ENCODE assay signal across 14 cellular contexts in the genomic region with DNA sequence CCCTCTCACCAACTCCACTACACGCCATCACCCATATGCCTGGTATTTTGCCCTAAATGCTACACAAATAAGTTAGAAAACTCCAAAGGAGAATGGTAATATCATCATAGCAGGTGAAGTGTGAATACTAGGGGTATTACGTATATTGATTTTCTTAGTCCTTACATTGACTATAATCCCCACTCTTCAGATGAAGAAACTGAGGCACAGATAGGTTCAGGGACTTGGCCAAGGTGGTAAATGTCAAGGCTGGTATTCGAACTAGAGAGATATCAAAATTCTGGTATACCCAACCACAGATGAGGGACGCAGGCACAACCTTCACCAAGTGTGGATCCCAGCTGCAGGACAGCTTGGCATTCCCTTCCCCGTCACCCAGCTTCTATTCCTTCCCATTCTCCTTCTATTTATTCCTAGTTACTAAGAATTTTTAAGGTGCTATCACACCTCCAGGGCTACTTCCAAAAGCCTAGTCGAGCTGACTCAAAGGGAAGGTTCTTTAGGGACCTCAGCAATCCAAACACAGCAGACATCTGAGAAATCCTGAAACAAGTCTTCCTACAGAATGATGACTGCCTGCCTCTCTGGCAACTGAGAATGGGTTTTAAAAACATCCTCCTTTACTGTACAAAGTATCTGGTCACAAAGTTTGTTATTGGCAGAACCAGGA. TPM values are rescaled to one million over a fixed set of nuclear protein-coding genes. Genes with fewer than 3 reads are reported as not detected.
DNase-seq lines count a peak whose midpoint lies in the region; ATAC-seq, FAIRE-seq and TF ChIP-seq lines count a peak whose summit lies in the region.
"Had no signal": no experiment of that assay in that cellular context is flagged by ENCODE, and none has a peak within 500 bp of the region (broad histone marks: within the 10 kb centered on the region; RNA-seq: fewer than 3 reads in every experiment).

No MANE protein-coding gene starts in this region.

- peaks cover 0 to 23% (median 0%) of the 10 kb centered on the region in 11 experiments; a peak in 5 of 22 replicates for H3K36me3 ChIP-seq in BLaER1 treated with 17β-estradiol and CSF1 and Interleukin-3, amounts not matched to agents 10 nM and 100 nM
- H3K36me3 ChIP-seq in neuronal stem cell (replicated peaks in 1 of 2; ENCODE audit: control insufficient read depth in 2 of 2, insufficient read depth in 2 of 2, low read length in 2 of 2), result no peaks in the 10 kb centered on the region
- H3K36me3 ChIP-seq: BLaER1, right atrium auricular region, upper lobe of right lung had no signal

- intact Hi-C loops in Calu3 (cut with micrococcal nuclease; ENCODE audit: unreplicated experiment), result loop anchor here (2.0 kb wide), 1 partner anchor 24 kb away; no protein-coding TSS in a partner anchor
- intact Hi-C loops in activated T-helper 1 cell treated with anti-CD3 and anti-CD28 coated beads, Interleukin-12 subunit alpha, Interleukin-12 subunit beta, Interleukin-2, Interleukin-4 antibody, amounts not matched to agents 30 ng/mL and 10 ng/mL and 1 ng/mL, durations not matched to agents 14 hours and 24 hours and 36 hours (cut with micrococcal nuclease), result no loop called here

- H3K4me1 Mint-ChIP-seq in Calu3 (ENCODE audit: low read depth, unreplicated experiment), result peaks cover 24% of the 10 kb centered on the region
- H3K4me1 Mint-ChIP-seq in activated T-helper 1 cell treated with anti-CD3 and anti-CD28 coated beads, Interleukin-12 subunit alpha, Interleukin-12 subunit beta, Interleukin-2, Interleukin-4 antibody, amounts not matched to agents 30 ng/mL and 10 ng/mL and 1 ng/mL, durations not matched to agents 14 hours and 24 hours and 36 hours (ENCODE audit: low read depth), result peaks cover 88% of the 10 kb centered on the region

- no peak overlapping the region for H3K18ac ChIP-seq in neuronal stem cell (ENCODE audit: low read length)

- peak overlapping the region in 5 of 11 experiments; percentile 21 to 63 (median 44); a peak in 8 of 22 replicates for H3K4me2 ChIP-seq in BLaER1 treated with 17β-estradiol and CSF1 and Interleukin-3, amounts not matched to agents 10 nM and 100 nM
- no peak overlapping the region for H3K4me2 ChIP-seq in neuronal stem cell (ENCODE audit: insufficient read depth, low read length, poor library complexity, severe bottlenecking)
- H3K4me2 ChIP-seq: BLaER1 had no signal

- H2BK12ac ChIP-seq in neuronal stem cell (ENCODE audit: low read length), result no peak overlapping the region

- no peak overlapping the region for H3K4ac ChIP-seq in neuronal stem cell (ENCODE audit: low read length)

- no peaks in the 10 kb centered on the region for H3K9me3 Mint-ChIP-seq in Calu3 (ENCODE audit: low read depth, unreplicated experiment)
- H3K9me3 Mint-ChIP-seq in activated T-helper 1 cell treated with anti-CD3 and anti-CD28 coated beads, Interleukin-12 subunit alpha, Interleukin-12 subunit beta, Interleukin-2, Interleukin-4 antibody, amounts not matched to agents 30 ng/mL and 10 ng/mL and 1 ng/mL, durations not matched to agents 14 hours and 24 hours and 36 hours, result no peaks in the 10 kb centered on the region
- H3K9me3 Mint-ChIP-seq: naive thymus-derived CD8-positive, alpha-beta T cell had no signal

- FAIRE-seq in RCC 7860 (lab: Jason Lieb, UNC), result no peak

- no peaks in the 10 kb centered on the region for H3K9me3 ChIP-seq in BLaER1 treated with 17β-estradiol and CSF1 and Interleukin-3, amounts not matched to agents 10 nM and 100 nM (replicated peaks in 1 of 11)
- H3K9me3 ChIP-seq in neuronal stem cell (replicated peaks in 1 of 2; ENCODE audit: control insufficient read depth in 2 of 2, insufficient read depth in 1 of 2, low read depth in 1 of 2, low read length in 2 of 2), result no peaks in the 10 kb centered on the region
- H3K9me3 ChIP-seq: BLaER1, right atrium auricular region, upper lobe of right lung had no signal

- no peaks in the 10 kb centered on the region for H3K27me3 Mint-ChIP-seq in Calu3 (ENCODE audit: unreplicated experiment)
- no peaks in the 10 kb centered on the region for H3K27me3 Mint-ChIP-seq in activated T-helper 1 cell treated with anti-CD3 and anti-CD28 coated beads, Interleukin-12 subunit alpha, Interleukin-12 subunit beta, Interleukin-2, Interleukin-4 antibody, amounts not matched to agents 30 ng/mL and 10 ng/mL and 1 ng/mL, durations not matched to agents 14 hours and 24 hours and 36 hours (ENCODE audit: insufficient read depth)
- H3K27me3 Mint-ChIP-seq: naive thymus-derived CD8-positive, alpha-beta T cell had no signal

- H2BK120ac ChIP-seq in neuronal stem cell (ENCODE audit: low read depth, low read length), result no peak overlapping the region

- H4K91ac ChIP-seq in neuronal stem cell (ENCODE audit: low read depth, low read length, poor library complexity), result no peak overlapping the region

- H2AK5ac ChIP-seq in neuronal stem cell (ENCODE audit: low read depth, low read length), result no peak overlapping the region

- no peak for TF ChIP-seq CTCF in Calu3 (IDR thresholded peaks at IDR 0.05; ENCODE audit: unreplicated experiment)

- no peak overlapping the region for H3K23ac ChIP-seq in neuronal stem cell (ENCODE audit: low read depth, low read length, poor library complexity)

- no peaks in the 10 kb centered on the region for H3K79me1 ChIP-seq in neuronal stem cell (ENCODE audit: low read depth, low read length)

- DNase-seq in Calu3, result no peak
- DNase-seq in activated T-helper 1 cell treated with anti-CD3 and anti-CD28 coated beads, Interleukin-12 subunit alpha, Interleukin-12 subunit beta, Interleukin-2, Interleukin-4 antibody, amounts not matched to agents 30 ng/mL and 10 ng/mL and 1 ng/mL, durations not matched to agents 14 hours and 24 hours and 36 hours (ENCODE audit: low spot score), result no peak
- no peak for DNase-seq in neuronal stem cell (ENCODE audit: low spot score)
- no peak for DNase-seq in stimulated activated naive CD4-positive, alpha-beta T cell (lab: John Stamatoyannopoulos, UW)
- DNase-seq in RCC 7860 (ENCODE audit: low spot score), result no peak
- DNase-seq: activated effector memory CD4-positive, alpha-beta T cell treated with anti-CD3 and anti-CD28 coated beads, Interleukin-2, amount 50 U/mL, for 16 hours; GOT3; naive thymus-derived CD8-positive, alpha-beta T cell; T-helper 9 cell; upper lobe of right lung had no signal

- H3K36me3 Mint-ChIP-seq in Calu3 (ENCODE audit: insufficient read depth, unreplicated experiment), result no peaks in the 10 kb centered on the region
- H3K36me3 Mint-ChIP-seq in activated T-helper 1 cell treated with anti-CD3 and anti-CD28 coated beads, Interleukin-12 subunit alpha, Interleukin-12 subunit beta, Interleukin-2, Interleukin-4 antibody, amounts not matched to agents 30 ng/mL and 10 ng/mL and 1 ng/mL, durations not matched to agents 14 hours and 24 hours and 36 hours (ENCODE audit: low read depth), result peaks cover 35% of the 10 kb centered on the region

- no peak overlapping the region for H2BK15ac ChIP-seq in neuronal stem cell (ENCODE audit: low read length)

- no peak overlapping the region for H3K4me3 ChIP-seq in BLaER1 treated with 17β-estradiol and CSF1 and Interleukin-3, amounts not matched to agents 10 nM and 100 nM
- H3K4me3 ChIP-seq in neuronal stem cell (ENCODE audit: low read length in 2 of 2), result no peak overlapping the region
- H3K4me3 ChIP-seq: BLaER1, right atrium auricular region, upper lobe of right lung had no signal

- H2AFZ ChIP-seq in neuronal stem cell (ENCODE audit: low read length), result peak overlapping the region; percentile 20

- CTCF ChIA-PET in Calu3 (lab: Charles Lee), result interaction anchor here (1.2 kb wide), 1 partner anchor 35 kb away, joined by 5 read pairs; no protein-coding TSS in a partner anchor

- H2BK5ac ChIP-seq in neuronal stem cell (ENCODE audit: low read length), result no peak overlapping the region

- no peaks in the 10 kb centered on the region for H3K27me3 ChIP-seq in BLaER1 treated with 17β-estradiol and CSF1 and Interleukin-3, amounts not matched to agents 10 nM and 100 nM
- H3K27me3 ChIP-seq in neuronal stem cell (ENCODE audit: control insufficient read depth in 3 of 3, insufficient read depth in 3 of 3, low read depth in 1 of 3, low read length in 3 of 3), result no peaks in the 10 kb centered on the region
- H3K27me3 ChIP-seq: BLaER1, right atrium auricular region, upper lobe of right lung had no signal

- no peak overlapping the region for H4K8ac ChIP-seq in neuronal stem cell (ENCODE audit: low read depth, low read length)

- BruUV-seq in Calu3 (replicated peaks; lab: Mats Ljungman, UMichigan), result no TSS peak

- no peak overlapping the region for H3K4me3 Mint-ChIP-seq in Calu3 (ENCODE audit: low read depth, unreplicated experiment)
- H3K4me3 Mint-ChIP-seq in activated T-helper 1 cell treated with anti-CD3 and anti-CD28 coated beads, Interleukin-12 subunit alpha, Interleukin-12 subunit beta, Interleukin-2, Interleukin-4 antibody, amounts not matched to agents 30 ng/mL and 10 ng/mL and 1 ng/mL, durations not matched to agents 14 hours and 24 hours and 36 hours, result peak overlapping the region; percentile 62

- peak overlapping the region; percentile 54 for H3K27ac Mint-ChIP-seq in Calu3 (ENCODE audit: unreplicated experiment)
- peak overlapping the region; percentile 84 for H3K27ac Mint-ChIP-seq in activated T-helper 1 cell treated with anti-CD3 and anti-CD28 coated beads, Interleukin-12 subunit alpha, Interleukin-12 subunit beta, Interleukin-2, Interleukin-4 antibody, amounts not matched to agents 30 ng/mL and 10 ng/mL and 1 ng/mL, durations not matched to agents 14 hours and 24 hours and 36 hours

- peaks cover 19 to 95% (median 54%) of the 10 kb centered on the region in 10 experiments for H3K4me1 ChIP-seq in BLaER1 treated with 17β-estradiol and CSF1 and Interleukin-3, amounts not matched to agents 10 nM and 100 nM
- H3K4me1 ChIP-seq in neuronal stem cell (ENCODE audit: control insufficient read depth in 2 of 2, insufficient read depth in 1 of 2, low read depth in 1 of 2, low read length in 2 of 2), result peaks cover 4% of the 10 kb centered on the region in 2 donors

- peaks cover 0 to 37% (median 0%) of the 10 kb centered on the region in 11 experiments; a peak in 3 of 22 replicates for H4K20me1 ChIP-seq in BLaER1 treated with 17β-estradiol and CSF1 and Interleukin-3, amounts not matched to agents 10 nM and 100 nM
- H4K20me1 ChIP-seq: BLaER1 had no signal

- no CpG with 5 or more reads among the region's 6 CpGs for WGBS in neuronal stem cell (ENCODE audit: extremely low coverage in 2 of 2, insufficient read length in 2 of 2, insufficient replicate concordance in 1 of 2), 2 donors

- no peak overlapping the region for H3K9ac ChIP-seq in BLaER1 treated with 17β-estradiol and CSF1 and Interleukin-3, amounts not matched to agents 10 nM and 100 nM
- H3K9ac ChIP-seq in neuronal stem cell (ENCODE audit: low read depth, low read length, poor library complexity), result no peak overlapping the region
- H3K9ac ChIP-seq: BLaER1 had no signal

- no peak for ATAC-seq in GM19397 (IDR thresholded peaks at IDR 0.05; ENCODE audit: unreplicated experiment)
- ATAC-seq: naive thymus-derived CD8-positive, alpha-beta T cell had no signal

- no peak overlapping the region for H3K14ac ChIP-seq in neuronal stem cell (ENCODE audit: low read length)

- peak overlapping the region in 6 of 11 experiments; percentile 2 to 36 (median 20); a peak in 4 of 22 replicates for H3K27ac ChIP-seq in BLaER1 treated with 17β-estradiol and CSF1 and Interleukin-3, amounts not matched to agents 10 nM and 100 nM
- no peak overlapping the region for H3K27ac ChIP-seq in neuronal stem cell (replicated peaks; ENCODE audit: low read length)
- H3K27ac ChIP-seq: BLaER1, right atrium auricular region, upper lobe of right lung had no signal

RNA-seq across cellular contexts. Expression of a gene that starts 32.6 kb away (rescaled TPM):
- 16.6 and 19.7 TPM in 2 replicates for total RNA-seq in Calu3 (2022)
- total RNA-seq in activated T-helper 1 cell treated with anti-CD3 and anti-CD28 coated beads, Interleukin-12 subunit alpha, Interleukin-12 subunit beta, Interleukin-2, Interleukin-4 antibody, amounts not matched to agents 30 ng/mL and 10 ng/mL and 1 ng/mL, durations not matched to agents 14 hours and 24 hours and 36 hours, result 107 and 109 TPM in 2 replicates
- polyA plus RNA-seq in neuronal stem cell (2013, experiment 1 of 2), result 1.3 TPM
- 1.9 TPM for polyA plus RNA-seq in neuronal stem cell (2013, experiment 2 of 2)
